Comparison of ENCODE assay signal across 14 cellular contexts in the genomic region with DNA sequence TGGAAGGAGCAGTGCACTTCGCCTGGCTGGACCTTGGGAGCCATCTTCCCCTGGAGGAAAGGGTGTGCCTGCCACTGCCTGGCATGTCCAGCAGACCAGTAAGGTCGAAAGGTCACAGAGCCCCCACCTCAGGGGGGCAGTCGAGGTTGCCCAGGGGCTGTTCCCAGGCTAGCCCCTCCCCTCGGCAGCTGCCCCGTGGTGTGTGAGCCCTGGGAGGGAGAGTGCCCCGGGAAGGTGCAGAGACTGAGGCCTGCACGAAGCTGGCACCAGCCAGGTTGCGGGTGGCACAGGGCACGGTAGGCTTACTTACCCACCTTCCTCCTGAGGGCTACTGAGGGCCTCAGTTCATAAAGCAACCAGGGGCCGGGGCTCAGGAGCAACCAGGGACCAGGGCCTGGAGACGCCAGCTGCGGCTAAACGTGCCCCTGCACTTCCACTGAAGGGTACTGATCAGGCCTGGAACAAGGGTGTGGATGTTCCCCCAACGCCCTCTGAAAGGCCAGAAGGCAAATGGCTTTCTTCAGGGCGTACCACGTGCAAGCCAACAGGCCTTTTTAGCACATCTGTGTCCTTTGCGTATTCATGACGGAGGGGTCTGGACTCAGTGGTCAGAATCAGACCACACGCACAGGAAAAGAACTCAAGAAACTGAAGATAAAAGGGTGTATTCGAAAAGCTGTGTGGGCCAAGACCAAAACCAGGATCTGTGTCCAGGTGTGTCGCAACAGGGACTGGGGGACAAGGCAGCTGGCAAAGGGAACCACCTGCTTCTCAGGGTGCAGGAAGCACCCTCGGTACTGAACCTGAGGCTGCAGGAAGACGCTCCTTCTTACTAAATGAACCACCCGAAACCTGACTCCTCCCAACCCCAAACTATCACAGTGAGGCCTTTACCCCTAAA. TPM values are rescaled to one million over a fixed set of nuclear protein-coding genes. Genes with fewer than 3 reads are reported as not detected.
DNase-seq lines count a peak whose midpoint lies in the region; ATAC-seq and TF ChIP-seq lines count a peak whose summit lies in the region.
"Had no signal": no experiment of that assay in that cellular context is flagged by ENCODE, and none has a peak within 500 bp of the region (broad histone marks: within the 10 kb centered on the region; RNA-seq: fewer than 3 reads in every experiment).

No MANE protein-coding gene starts in this region.

- POLR2A ChIA-PET in activated CD4-positive, alpha-beta T cell treated with anti-CD3 and anti-CD28 coated beads, Interleukin-2, amount 10 ng/mL, durations not matched to agents 7 days and 5 days (lab: Charles Lee) = no interaction called here

- no peaks in the 10 kb centered on the region for H3K27me3 Mint-ChIP-seq in activated CD4-positive, alpha-beta T cell treated with anti-CD3 and anti-CD28 coated beads, Interleukin-2, amount 10 ng/mL, durations not matched to agents 7 days and 5 days
- no peaks in the 10 kb centered on the region for H3K27me3 Mint-ChIP-seq in endodermal cell (ENCODE audit: insufficient read depth)

- peak overlapping the region; percentile 59; the same call in 1 of the 2 replicates for H3K9ac ChIP-seq in KMS-11
- no peak overlapping the region for H3K9ac ChIP-seq in endodermal cell (ENCODE audit: extremely low read depth, low read length, poor library complexity, severe bottlenecking)

- H3K27me3 ChIP-seq in KMS-11 (ENCODE audit: insufficient read depth, low read depth) (no peaks in the 10 kb centered on the region), endodermal cell (ENCODE audit: control insufficient read depth, insufficient read depth, low read length, poor library complexity, severe bottlenecking) (no peaks in the 10 kb centered on the region), sigmoid colon (no peaks in the 10 kb centered on the region)
- H3K27me3 ChIP-seq: spleen had no signal

- DNase-seq in activated CD4-positive, alpha-beta T cell treated with anti-CD3 and anti-CD28 coated beads, Interleukin-2, amount 10 ng/mL, durations not matched to agents 7 days and 5 days = no peak
- no peak for DNase-seq in activated CD4-positive, alpha-beta T cell treated with anti-CD3 and anti-CD28 coated beads for 4 hours
- DNase-seq in endodermal cell (no peak), sigmoid colon (no peak)
- DNase-seq in stimulated activated CD4-positive, alpha-beta T cell treated with anti-CD3 and anti-CD28 coated beads, Interleukin-4, amount 100 ng/mL, for 4 hours = no peak
- DNase-seq: cerebellar nuclear complex; foreskin fibroblast; left colon; spleen; stimulated activated naive CD8-positive, alpha-beta T cell treated with anti-CD3 and anti-CD28 coated beads, Interleukin-15, Interleukin-2, amounts not matched to agents 100 U/mL and 50 U/mL, for 24 hours had no signal

- peak overlapping the region; percentile 74 for H3K4me2 ChIP-seq in KMS-11

- no peak overlapping the region for H3K4me3 Mint-ChIP-seq in activated CD4-positive, alpha-beta T cell treated with anti-CD3 and anti-CD28 coated beads, Interleukin-2, amount 10 ng/mL, durations not matched to agents 7 days and 5 days
- no peak overlapping the region for H3K4me3 Mint-ChIP-seq in endodermal cell
- H3K4me3 Mint-ChIP-seq: T-helper 1 cell treated with Interleukin-12 subunit alpha and Interleukin-12 subunit beta and Interleukin-4 antibody, amounts not matched to agents 30 μg/mL and 1 μg/mL, for 36 hours had no signal

- ATAC-seq in GM21576 (IDR thresholded peaks at IDR 0.05; ENCODE audit: unreplicated experiment) = no peak
- no peak for ATAC-seq in GM19463 (IDR thresholded peaks at IDR 0.05; ENCODE audit: unreplicated experiment)
- ATAC-seq: left colon; stimulated activated naive CD8-positive, alpha-beta T cell treated with anti-CD3 and anti-CD28 coated beads, Interleukin-15, Interleukin-2, amounts not matched to agents 100 U/mL and 50 U/mL, for 24 hours had no signal

- CTCF ChIA-PET in activated CD4-positive, alpha-beta T cell treated with anti-CD3 and anti-CD28 coated beads, Interleukin-2, amount 10 ng/mL, durations not matched to agents 7 days and 5 days (lab: Charles Lee) = interaction anchor here (1.0 to 1.8 kb wide), 2 partner anchors 15 to 22 kb away, joined by 3 to 5 read pairs; no protein-coding TSS in a partner anchor

- H2AFZ ChIP-seq in KMS-11 (ENCODE audit: low read depth) = no peak overlapping the region

- H3K9me3 Mint-ChIP-seq in activated CD4-positive, alpha-beta T cell treated with anti-CD3 and anti-CD28 coated beads, Interleukin-2, amount 10 ng/mL, durations not matched to agents 7 days and 5 days = no peaks in the 10 kb centered on the region
- H3K9me3 Mint-ChIP-seq in endodermal cell = no peaks in the 10 kb centered on the region
- H3K9me3 Mint-ChIP-seq: T-helper 1 cell treated with Interleukin-12 subunit alpha and Interleukin-12 subunit beta and Interleukin-4 antibody, amounts not matched to agents 30 μg/mL and 1 μg/mL, for 36 hours had no signal

- H3K27ac ChIP-seq in KMS-11 (peak overlapping the region; percentile 87), endodermal cell (ENCODE audit: low read depth, low read length) (no peak overlapping the region), sigmoid colon (peak overlapping the region in 3 of 4 donors; percentile 74 to 80 (median 74))

- H3K4me1 ChIP-seq in KMS-11 (ENCODE audit: low read depth, poor library complexity, severe bottlenecking) (peaks cover 70% of the 10 kb centered on the region), endodermal cell (ENCODE audit: control insufficient read depth, insufficient read depth, low read length) (no peaks in the 10 kb centered on the region), sigmoid colon (peaks cover 0 to 17% (median 13%) of the 10 kb centered on the region in 4 donors)

- TF ChIP-seq EP300 in sigmoid colon (IDR thresholded peaks at IDR 0.05) = no peak

- peaks cover 51% of the 10 kb centered on the region for H3K36me3 Mint-ChIP-seq in activated CD4-positive, alpha-beta T cell treated with anti-CD3 and anti-CD28 coated beads, Interleukin-2, amount 10 ng/mL, durations not matched to agents 7 days and 5 days (ENCODE audit: low read depth)
- peaks cover 60% of the 10 kb centered on the region for H3K36me3 Mint-ChIP-seq in endodermal cell (ENCODE audit: low read depth)

- TF ChIP-seq CTCF in KMS-11 (conservative IDR thresholded peaks at IDR 0.05; ENCODE audit: low read depth, low read length) (no peak), endodermal cell (conservative IDR thresholded peaks at IDR 0.05) (no peak), sigmoid colon (IDR thresholded peaks at IDR 0.05) (no peak)

- peaks cover 23% of the 10 kb centered on the region for H3K4me1 Mint-ChIP-seq in activated CD4-positive, alpha-beta T cell treated with anti-CD3 and anti-CD28 coated beads, Interleukin-2, amount 10 ng/mL, durations not matched to agents 7 days and 5 days
- H3K4me1 Mint-ChIP-seq in endodermal cell = no peaks in the 10 kb centered on the region

- intact Hi-C loops in sigmoid colon (cut with DNase I) = no loop called here

- WGBS in endodermal cell (ENCODE audit: insufficient coverage in 1 of 2, insufficient read length in 1 of 2), 2 experiments = 93 to 96% methylated on average over 18 to 24 of the region's 24 CpGs
- WGBS in sigmoid colon, 2 donors = 74 to 86% methylated on average over 24 of the region's 24 CpGs

- H3K4me3 ChIP-seq in KMS-11 (IDR thresholded peaks at IDR 0.05; ENCODE audit: insufficient read depth, low read depth, low read length) = no peak overlapping the region
- H3K4me3 ChIP-seq in endodermal cell (ENCODE audit: low read length) = no peak overlapping the region
- H3K4me3 ChIP-seq in sigmoid colon = no peak overlapping the region
- H3K4me3 ChIP-seq: spleen had no signal

- H3K36me3 ChIP-seq in KMS-11 (ENCODE audit: insufficient read depth) (no peaks in the 10 kb centered on the region), endodermal cell (ENCODE audit: control insufficient read depth, insufficient read depth, low read length) (peaks cover 59% of the 10 kb centered on the region), sigmoid colon (peaks cover 30 to 57% (median 40%) of the 10 kb centered on the region in 4 donors)

- no peaks in the 10 kb centered on the region for H3K79me2 ChIP-seq in KMS-11 (ENCODE audit: insufficient read depth, low read depth)

- peak overlapping the region; percentile 52 for H3K27ac Mint-ChIP-seq in activated CD4-positive, alpha-beta T cell treated with anti-CD3 and anti-CD28 coated beads, Interleukin-2, amount 10 ng/mL, durations not matched to agents 7 days and 5 days
- H3K27ac Mint-ChIP-seq in endodermal cell = peak overlapping the region; percentile 41
- H3K27ac Mint-ChIP-seq: T-helper 1 cell treated with Interleukin-12 subunit alpha and Interleukin-12 subunit beta and Interleukin-4 antibody, amounts not matched to agents 30 μg/mL and 1 μg/mL, for 36 hours had no signal

- H3K9me3 ChIP-seq in endodermal cell (ENCODE audit: control insufficient read depth, low read length) (no peaks in the 10 kb centered on the region), sigmoid colon (no peaks in the 10 kb centered on the region)
- H3K9me3 ChIP-seq: spleen had no signal

- no peaks in the 10 kb centered on the region for H4K20me1 ChIP-seq in KMS-11 (ENCODE audit: insufficient read depth)

- TF ChIP-seq POLR2A in sigmoid colon (IDR thresholded peaks at IDR 0.05) = no peak

RNA-seq across cellular contexts. Expression of a gene that starts 24.4 kb away (rescaled TPM):
- 1 to 10 TPM; 7.9 to 8.4 TPM for total RNA-seq in activated CD4-positive, alpha-beta T cell treated with anti-CD3 and anti-CD28 coated beads, Interleukin-2, amount 10 ng/mL, durations not matched to agents 7 days and 5 days
- 10 to 100 TPM; 15.8 to 17.4 TPM for total RNA-seq in endodermal cell
- polyA plus RNA-seq in endodermal cell (2013, experiment 1 of 2) = 21.1 TPM
- polyA plus RNA-seq in endodermal cell (2013, experiment 2 of 2) = 22.4 TPM
- total RNA-seq in sigmoid colon = 10 to 100 TPM in 2 of 4 donors, 1 to 10 TPM in 2; 8.1 to 16.9 (median 12.1) TPM
- polyA plus RNA-seq in sigmoid colon = 1 to 10 TPM; 2.3 to 7.8 (median 3.8) TPM

RNA-seq across cellular contexts. Expression of a gene that starts 40.2 kb away (rescaled TPM):
- 10 to 100 TPM; 78.3 to 79.4 TPM for total RNA-seq in activated CD4-positive, alpha-beta T cell treated with anti-CD3 and anti-CD28 coated beads, Interleukin-2, amount 10 ng/mL, durations not matched to agents 7 days and 5 days
- 10 to 100 TPM; 53.5 to 68.3 TPM for total RNA-seq in endodermal cell
- polyA plus RNA-seq in endodermal cell (2013, experiment 1 of 2) = 47.8 TPM
- 43.0 TPM for polyA plus RNA-seq in endodermal cell (2013, experiment 2 of 2)
- total RNA-seq in sigmoid colon = 10 to 100 TPM; 48.7 to 70.6 (median 56.5) TPM
- polyA plus RNA-seq in sigmoid colon = 10 to 100 TPM; 10.4 to 31.1 (median 13.8) TPM

RNA-seq across cellular contexts. Expression of a gene that starts 51.9 kb away (rescaled TPM):
- total RNA-seq in activated CD4-positive, alpha-beta T cell treated with anti-CD3 and anti-CD28 coated beads, Interleukin-2, amount 10 ng/mL, durations not matched to agents 7 days and 5 days = 10 to 100 TPM; 32.5 to 35.1 TPM
- 10 to 100 TPM; 51.5 to 52.1 TPM for total RNA-seq in endodermal cell
- polyA plus RNA-seq in endodermal cell (2013, experiment 1 of 2) = 47.3 TPM
- 41.8 TPM for polyA plus RNA-seq in endodermal cell (2013, experiment 2 of 2)
- 10 to 100 TPM; 25.9 to 36.5 (median 34.5) TPM for total RNA-seq in sigmoid colon
- polyA plus RNA-seq in sigmoid colon = 10 to 100 TPM; 17.4 to 20.6 (median 18.3) TPM
